1 cellular context compared by ENCODE assay signal in genomic region chr13:75411924-75412537, GRCh38.
A peak's percentile ranks its signal among the peaks of the same experiment; 100 is the strongest.
TF ChIP-seq lines count a peak whose summit lies in the region.

No MANE protein-coding gene starts in this region.

TF ChIP-seq in HepG2, 621 proteins besides CTCF, POLR2A, EP300 and RAD21 (continued from another document and continues in another):
- TF ChIP-seq FOXO4 (CRISPR knock-in tag; conservative IDR thresholded peaks at IDR 0.05) (no peak), ZNF263 (CRISPR knock-in tag; IDR thresholded peaks at IDR 0.05) (peak; percentile 68), TMF1 (CRISPR knock-in tag; IDR thresholded peaks at IDR 0.05; ENCODE audit: low read depth) (no peak), ZNF407 (CRISPR knock-in tag; IDR thresholded peaks at IDR 0.05; ENCODE audit: not compliant biosample characterization) (no peak), CC2D1A (CRISPR knock-in tag; IDR thresholded peaks at IDR 0.05) (no peak), CSRNP1 (CRISPR knock-in tag; IDR thresholded peaks at IDR 0.05) (no peak), SOX5 (CRISPR knock-in tag; IDR thresholded peaks at IDR 0.05; ENCODE audit: borderline replicate concordance) (peak; percentile 76), ZNF432 (CRISPR knock-in tag; IDR thresholded peaks at IDR 0.05; ENCODE audit: borderline replicate concordance) (no peak), U2AF1 (optimal IDR thresholded peaks at IDR 0.05; ENCODE audit: low read depth, low read length) (no peak), ZNF564 (CRISPR knock-in tag; IDR thresholded peaks at IDR 0.05) (no peak), ZNF558 (CRISPR knock-in tag; IDR thresholded peaks at IDR 0.05; ENCODE audit: borderline replicate concordance) (no peak), HOXA3 (CRISPR knock-in tag; IDR thresholded peaks at IDR 0.05) (peak; percentile 79), MZF1 (CRISPR knock-in tag; IDR thresholded peaks at IDR 0.05; ENCODE audit: borderline replicate concordance) (no peak), FOXJ3 (CRISPR knock-in tag; IDR thresholded peaks at IDR 0.05; ENCODE audit: borderline replicate concordance) (peak; percentile 77; the same call in 1 of the 2 replicates), ZNF501 (CRISPR knock-in tag; IDR thresholded peaks at IDR 0.05) (no peak; the same call in 1 of the 2 replicates), FIP1L1 (IDR thresholded peaks at IDR 0.05; ENCODE audit: borderline replicate concordance, insufficient read depth, low read depth, low read length) (no peak), MLX (CRISPR knock-in tag; IDR thresholded peaks at IDR 0.05) (peak; percentile 77), RCOR2 (CRISPR knock-in tag; IDR thresholded peaks at IDR 0.05) (no peak; the same call in 1 of the 2 replicates), U2AF2 (IDR thresholded peaks at IDR 0.05; ENCODE audit: low read depth, low read length) (no peak), TARDBP (CRISPR knock-in tag; IDR thresholded peaks at IDR 0.05) (no peak), SMAD9 (CRISPR knock-in tag; IDR thresholded peaks at IDR 0.05) (no peak), THRA (CRISPR knock-in tag; IDR thresholded peaks at IDR 0.05; ENCODE audit: borderline replicate concordance) (peak; percentile 87), ZBTB7B (CRISPR knock-in tag; IDR thresholded peaks at IDR 0.05) (peak; percentile 88), CENPT (CRISPR knock-in tag; IDR thresholded peaks at IDR 0.05; ENCODE audit: low read depth) (no peak), ZNF660 (CRISPR knock-in tag; IDR thresholded peaks at IDR 0.05; ENCODE audit: borderline replicate concordance, low read depth) (no peak), ZBTB40 (IDR thresholded peaks at IDR 0.05) (no peak), ZBTB40 (CRISPR knock-in tag; IDR thresholded peaks at IDR 0.05) (peak; percentile 38; the same call in 1 of the 2 replicates), MLLT10 (CRISPR knock-in tag; IDR thresholded peaks at IDR 0.05) (no peak), ZNF792 (CRISPR knock-in tag; IDR thresholded peaks at IDR 0.05) (peak; percentile 57; the same call in 1 of the 2 replicates), KLF13 (CRISPR knock-in tag; IDR thresholded peaks at IDR 0.05) (no peak), ZNF274 (CRISPR knock-in tag; IDR thresholded peaks at IDR 0.05) (no peak), ZNF446 (CRISPR knock-in tag; IDR thresholded peaks at IDR 0.05) (no peak), KAT8 (CRISPR knock-in tag; IDR thresholded peaks at IDR 0.05) (peak; percentile 38; the same call in 1 of the 2 replicates), CBFB (CRISPR knock-in tag; IDR thresholded peaks at IDR 0.05) (0 out of 2 replicates have a peak, but pooled peaks have one; percentile 22), SOX6 (IDR thresholded peaks at IDR 0.05) (no peak), SOX6 (CRISPR knock-in tag; IDR thresholded peaks at IDR 0.05) (peak; percentile 87), ZBTB8A (CRISPR knock-in tag; IDR thresholded peaks at IDR 0.05; ENCODE audit: borderline replicate concordance, low read depth) (no peak), ZFYVE20 (CRISPR knock-in tag; IDR thresholded peaks at IDR 0.05; ENCODE audit: borderline replicate concordance, low read depth) (no peak), NFIC (IDR thresholded peaks at IDR 0.05; ENCODE audit: low read length) (peak; percentile 39; the same call in 1 of the 2 replicates), ZNF619 (CRISPR knock-in tag; IDR thresholded peaks at IDR 0.05) (no peak), ZNF260 (CRISPR knock-in tag; IDR thresholded peaks at IDR 0.05; ENCODE audit: borderline replicate concordance, low read depth) (no peak)
